In genomic region chr14:53509845-53510244, GRCh38 we compare ENCODE assay signal across 16 cellular contexts.
DNase-seq lines count a peak whose midpoint lies in the region; ATAC-seq, FAIRE-seq and TF ChIP-seq lines count a peak whose summit lies in the region.
"Had no signal": no experiment of that assay in that cellular context is flagged by ENCODE, and none has a peak within 500 bp of the region (broad histone marks: within the 10 kb centered on the region; RNA-seq: fewer than 3 reads in every experiment).

No MANE protein-coding gene starts in this region.

- no peak overlapping the region for H2BK5ac ChIP-seq in H1 (ENCODE audit: low read depth, low read length)

- H3K14ac ChIP-seq in H1 (ENCODE audit: insufficient read length) = no peak overlapping the region

- H2AK5ac ChIP-seq in H1 (ENCODE audit: low read depth, low read length) = no peak overlapping the region

- no peak overlapping the region for H3K56ac ChIP-seq in H1 (replicated peaks; ENCODE audit: insufficient read length, low read depth, low read length)

- no peak for TF ChIP-seq POLR2A in H1 (IDR thresholded peaks at IDR 0.05; ENCODE audit: control extremely low read depth in 1 of 2, low read depth in 2 of 2, low read length in 2 of 2)

- no peaks in the 10 kb centered on the region for H3K9me2 ChIP-seq in GM23248 (ENCODE audit: insufficient read depth)

- H4K20me1 ChIP-seq in GM23248 (ENCODE audit: insufficient read depth) (no peaks in the 10 kb centered on the region), H1 (replicated peaks in 1 of 2; ENCODE audit: control insufficient read depth in 1 of 2, insufficient read depth in 2 of 2, low read length in 2 of 2) (no peaks in the 10 kb centered on the region), smooth muscle cell (ENCODE audit: low read depth) (no peaks in the 10 kb centered on the region)

- H3K23ac ChIP-seq in H1 (ENCODE audit: insufficient read length) = no peak overlapping the region

- ATAC-seq in left lung = peak; percentile 37
- no peak for ATAC-seq in HG02798 (IDR thresholded peaks at IDR 0.05; ENCODE audit: poor library complexity, unreplicated experiment)
- ATAC-seq in HG02870 (IDR thresholded peaks at IDR 0.05; ENCODE audit: unreplicated experiment) = no peak
- ATAC-seq: natural killer cell had no signal

- H2BK15ac ChIP-seq in H1 (ENCODE audit: low read length) = no peak overlapping the region

- POLR2A ChIA-PET in H1 (lab: Charles Lee; ENCODE audit: partially characterized antibody) = no interaction called here

- H2BK12ac ChIP-seq in H1 (ENCODE audit: low read depth, low read length) = no peak overlapping the region; the same call in 1 of the 2 replicates

- H3K4me2 ChIP-seq in GM23248 (ENCODE audit: unreplicated experiment) (peak overlapping the region; percentile 43), H1 (ENCODE audit: insufficient read depth in 1 of 2, low read depth in 2 of 2, low read length in 2 of 2) (no peak overlapping the region), smooth muscle cell (peak overlapping the region; percentile 15)

- no peaks in the 10 kb centered on the region for H3K36me3 ChIP-seq in GM23248 (ENCODE audit: low read depth)
- H3K36me3 ChIP-seq in H1 (ENCODE audit: control insufficient read depth in 2 of 4, insufficient read depth in 4 of 4, low read length in 3 of 4) = no peaks in the 10 kb centered on the region
- H3K36me3 ChIP-seq in left lung = no peaks in the 10 kb centered on the region
- H3K36me3 ChIP-seq in smooth muscle cell (ENCODE audit: low read depth) = no peaks in the 10 kb centered on the region

- no peak for TF ChIP-seq CTCF in H1 (IDR thresholded peaks at IDR 0.05; ENCODE audit: control extremely low read depth in 1 of 3, insufficient read depth in 1 of 3, low read depth in 1 of 3, low read length in 3 of 3)
- no peak for TF ChIP-seq CTCF in left lung (IDR thresholded peaks at IDR 0.05)
- no peak for TF ChIP-seq CTCF in smooth muscle cell (IDR thresholded peaks at IDR 0.05; ENCODE audit: borderline replicate concordance, insufficient read depth, poor library complexity, severe bottlenecking)

- H2AFZ ChIP-seq in GM23248 = peak overlapping the region; percentile 68
- H2AFZ ChIP-seq in H1 (ENCODE audit: low read length) = peak overlapping the region; percentile 16; the same call in 1 of the 2 replicates
- H2AFZ ChIP-seq in smooth muscle cell (ENCODE audit: low read depth) = peak overlapping the region; percentile 56

- H2BK20ac ChIP-seq in H1 (ENCODE audit: low read length) = no peak overlapping the region

- CTCF ChIA-PET in H1 (lab: Charles Lee; ENCODE audit: partially characterized antibody) = interaction anchor here (0.5 to 0.7 kb wide), 2 partner anchors 666 to 825 kb away, joined by 3 read pairs; no protein-coding TSS in a partner anchor

- no peak overlapping the region for H4K91ac ChIP-seq in H1 (replicated peaks; ENCODE audit: insufficient read length, low read length)

- H3K18ac ChIP-seq in H1 (ENCODE audit: extremely low read depth, low read length) = no peak overlapping the region

- DNase-seq in GM23248 (peak; percentile 51), H1 (ENCODE audit: low read depth in 1 of 2, low spot score in 2 of 2) (no peak), left lung (no peak), smooth muscle cell (lab: John Stamatoyannopoulos, UW; ENCODE audit: unreplicated experiment) (no peak), nucleus accumbens (lab: John Stamatoyannopoulos, UW) (no peak), activated gamma-delta T cell (lab: John Stamatoyannopoulos, UW) (no peak)
- DNase-seq: activated CD4-positive, alpha-beta T cell treated with anti-CD3 and anti-CD28 coated beads, Interleukin-2, amount 50 U/mL, for 1 hour; activated naive CD4-positive, alpha-beta T cell treated with Interleukin-2 at 50 U/mL for 16 hours; CD4-positive, alpha-beta memory T cell; natural killer cell; NCI-H1105; stimulated activated CD4-positive, alpha-beta T cell treated with anti-CD3 and anti-CD28 coated beads, Interleukin-1b, Interleukin-23, amount 100 ng/mL, for 48 hours; SW 1271 had no signal

- H4K5ac ChIP-seq in H1 (ENCODE audit: insufficient read length, low read depth, low read length) = no peak overlapping the region

- TF ChIP-seq RAD21 in H1 (IDR thresholded peaks at IDR 0.05 in 1 of 2, conservative IDR thresholded peaks at IDR 0.05 in 1 of 2; ENCODE audit: low read depth in 2 of 2, low read length in 2 of 2) = no peak

- no peak for FAIRE-seq in H1 (lab: Jason Lieb, UNC)
- FAIRE-seq: GM19239 had no signal

- H2BK120ac ChIP-seq in H1 (replicated peaks; ENCODE audit: low read depth, low read length) = peak overlapping the region; percentile 16

- H3F3A ChIP-seq in GM23248 (ENCODE audit: insufficient read depth) (peaks cover 12% of the 10 kb centered on the region; the same call in 1 of the 2 replicates), smooth muscle cell (ENCODE audit: low read depth) (no peaks in the 10 kb centered on the region)

- H3K27me3 ChIP-seq in GM23248 (replicated peaks; ENCODE audit: insufficient read depth) = no peaks in the 10 kb centered on the region
- no peaks in the 10 kb centered on the region for H3K27me3 ChIP-seq in H1 (replicated peaks in 1 of 4; ENCODE audit: control insufficient read depth in 3 of 4, extremely low read depth in 1 of 4, insufficient read depth in 3 of 4, low read length in 3 of 4)
- no peaks in the 10 kb centered on the region for H3K27me3 ChIP-seq in left lung
- H3K27me3 ChIP-seq in smooth muscle cell (ENCODE audit: low read depth) = no peaks in the 10 kb centered on the region

- peak overlapping the region; percentile 64 for H3K27ac ChIP-seq in GM23248
- no peak overlapping the region for H3K27ac ChIP-seq in H1 (ENCODE audit: low read depth, low read length)
- H3K27ac ChIP-seq in left lung = peak overlapping the region in 1 of 2 donors; percentile 27
- H3K27ac ChIP-seq in smooth muscle cell (ENCODE audit: low read depth) = peak overlapping the region; percentile 55

- H3K79me2 ChIP-seq in GM23248 (ENCODE audit: insufficient read depth) (no peaks in the 10 kb centered on the region), H1 (ENCODE audit: control insufficient read depth in 1 of 2, insufficient read depth in 2 of 2, low read length in 2 of 2) (no peaks in the 10 kb centered on the region), smooth muscle cell (ENCODE audit: low read depth) (no peaks in the 10 kb centered on the region)

- H3K4me1 ChIP-seq in GM23248 (ENCODE audit: insufficient read depth) (peaks cover 15% of the 10 kb centered on the region), H1 (replicated peaks in 1 of 4; ENCODE audit: control insufficient read depth in 3 of 4, insufficient read depth in 4 of 4, low read length in 3 of 4) (no peaks in the 10 kb centered on the region), left lung (no peaks in the 10 kb centered on the region), smooth muscle cell (ENCODE audit: low read depth) (no peaks in the 10 kb centered on the region)

- no peak for TF ChIP-seq EP300 in H1 (IDR thresholded peaks at IDR 0.05; ENCODE audit: borderline replicate concordance in 1 of 2, low read depth in 2 of 2, low read length in 2 of 2)

- no peaks in the 10 kb centered on the region for H3K79me1 ChIP-seq in H1 (ENCODE audit: low read depth, low read length)

- 29 to 32% methylated on average over 5 of the region's 5 CpGs for WGBS in GM23248 (ENCODE audit: low coverage in 1 of 2, low lambda C conversion rate in 2 of 2, missing lambda C conversion rate in 2 of 2), 2 experiments
- 87% methylated on average over 5 of the region's 5 CpGs; no CpG with 5 or more reads in 1 of the 2 experiments for WGBS in H1 (ENCODE audit: extremely low coverage in 1 of 2, insufficient coverage in 1 of 2, insufficient read length in 1 of 2, insufficient replicate concordance in 2 of 2, low coverage in 1 of 2, low lambda C conversion rate in 2 of 2, missing lambda C conversion rate in 1 of 2), 2 experiments
- WGBS in smooth muscle cell (ENCODE audit: low lambda C conversion rate) = 34% methylated on average over 5 of the region's 5 CpGs

- H3K9ac ChIP-seq in GM23248 (peak overlapping the region; percentile 24; the same call in 1 of the 2 replicates), H1 (replicated peaks in 1 of 4; ENCODE audit: extremely low read depth in 1 of 4, low read depth in 3 of 4, low read length in 3 of 4) (no peak overlapping the region), smooth muscle cell (ENCODE audit: low read depth) (no peak overlapping the region)

- intact Hi-C loops in left lung (cut with DNase I) = no loop called here

- in situ Hi-C loops in GM23248 (cut with MboI) = no loop called here

- no peak overlapping the region for H3K4ac ChIP-seq in H1 (replicated peaks; ENCODE audit: insufficient read length, low read depth, low read length)

- H3K9me3 ChIP-seq in GM23248 (ENCODE audit: low read depth) (no peaks in the 10 kb centered on the region), H1 (ENCODE audit: insufficient read depth in 2 of 2, low read depth in 1 of 2, low read length in 1 of 2) (no peaks in the 10 kb centered on the region), left lung (no peaks in the 10 kb centered on the region), smooth muscle cell (replicated peaks; ENCODE audit: low read depth) (no peaks in the 10 kb centered on the region)

- no peaks in the 10 kb centered on the region; the same call in 1 of the 2 replicates for H3K23me2 ChIP-seq in H1 (ENCODE audit: low read depth, low read length)

- no peak overlapping the region for H4K8ac ChIP-seq in H1 (ENCODE audit: extremely low read depth, insufficient read depth, low read length)

- H3K4me3 ChIP-seq in GM23248 (no peak overlapping the region), H1 (ENCODE audit: extremely low read depth in 1 of 4, insufficient read depth in 2 of 4, low read depth in 3 of 4, low read length in 4 of 4) (no peak overlapping the region), left lung (no peak overlapping the region), smooth muscle cell (no peak overlapping the region)

TF ChIP-seq in H1, 55 proteins besides CTCF, POLR2A, EP300 and RAD21:
- TF ChIP-seq CHD2 (IDR thresholded peaks at IDR 0.05; ENCODE audit: low read length) (no peak), SP4 (IDR thresholded peaks at IDR 0.05; ENCODE audit: low read length) (no peak), SP1 (IDR thresholded peaks at IDR 0.05; ENCODE audit: low read depth, low read length) (no peak)

Comparison
In these comparisons a context has a peak if more than half of its experiments do, and no peak if none do; other contexts are left out.
1. H2AFZ ChIP-seq: peak in every context shown above with its lines; median percentile 68 in GM23248; 56 in smooth muscle cell; 16 in H1.
2. H3K4me2 ChIP-seq: peak in GM23248 (single experiment) and smooth muscle cell (single experiment); none in H1 (0 of 2).